In the genomic region with DNA sequence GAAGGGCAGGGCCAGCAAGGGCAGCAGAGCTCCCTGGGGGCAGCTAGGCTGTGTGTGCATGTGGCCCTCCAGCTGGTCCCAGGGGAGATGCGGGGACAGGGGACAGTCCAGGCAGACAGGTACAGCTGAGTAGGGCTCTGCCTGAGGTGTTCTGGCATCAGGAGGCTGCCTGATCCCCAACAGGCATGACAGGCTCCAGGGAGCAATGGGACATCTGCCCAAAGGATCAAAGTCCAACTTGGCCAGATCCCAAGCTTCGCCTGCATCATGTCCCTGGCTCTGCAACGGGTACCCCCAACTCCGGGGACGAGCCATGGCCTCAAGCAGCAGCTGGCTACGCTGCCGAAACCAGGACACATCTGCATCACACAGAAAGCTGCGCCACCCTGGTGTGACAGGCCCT, we compare ENCODE assay signal across 7 cellular contexts. TPM values are rescaled to one million over a fixed set of nuclear protein-coding genes. Genes with fewer than 3 reads are reported as not detected.
DNase-seq lines count a peak whose midpoint lies in the region; ATAC-seq and TF ChIP-seq lines count a peak whose summit lies in the region.

No MANE protein-coding gene starts in this region.

- no peak for ATAC-seq in GM19397 (IDR thresholded peaks at IDR 0.05; ENCODE audit: unreplicated experiment)
- ATAC-seq in GM21737 (IDR thresholded peaks at IDR 0.05; ENCODE audit: unreplicated experiment): no peak

- intact Hi-C loops in esophagus squamous epithelium (cut with DNase I): loop anchor here (5.0 kb wide), 1 partner anchor 34 kb away; a partner anchor contains a TSS

- TF ChIP-seq POLR2A in Peyer's patch (IDR thresholded peaks at IDR 0.05) (peak in 1 of 2 donors; percentile 32), esophagus squamous epithelium (IDR thresholded peaks at IDR 0.05) (no peak)

- H3F3A ChIP-seq in smooth muscle cell (ENCODE audit: low read depth): peaks cover 12% of the 10 kb centered on the region

- TF ChIP-seq CTCF in GM06990 (IDR thresholded peaks at IDR 0.05; ENCODE audit: insufficient read depth, low read length, poor library complexity, severe bottlenecking) (no peak), Peyer's patch (IDR thresholded peaks at IDR 0.05) (no peak), esophagus squamous epithelium (IDR thresholded peaks at IDR 0.05) (no peak), smooth muscle cell (IDR thresholded peaks at IDR 0.05; ENCODE audit: borderline replicate concordance, insufficient read depth, poor library complexity, severe bottlenecking) (no peak), GM10266 (IDR thresholded peaks at IDR 0.05; ENCODE audit: control insufficient read depth, insufficient read depth, low read depth, missing control alignments) (no peak)

- peaks cover 29% of the 10 kb centered on the region for H3K36me3 ChIP-seq in GM06990 (ENCODE audit: control insufficient read depth, insufficient read depth, low read length)
- peaks cover 0 to 23% (median 0%) of the 10 kb centered on the region in 3 donors for H3K36me3 ChIP-seq in Peyer's patch
- peaks cover 20 to 55% (median 20%) of the 10 kb centered on the region in 3 donors for H3K36me3 ChIP-seq in esophagus squamous epithelium
- no peaks in the 10 kb centered on the region for H3K36me3 ChIP-seq in smooth muscle cell (ENCODE audit: low read depth)

- H4K20me1 ChIP-seq in smooth muscle cell (ENCODE audit: low read depth): no peaks in the 10 kb centered on the region

- H3K79me2 ChIP-seq in smooth muscle cell (ENCODE audit: low read depth): peaks cover 37% of the 10 kb centered on the region

- H3K4me3 ChIP-seq in GM06990 (replicated peaks; ENCODE audit: low read depth, low read length) (peak overlapping the region; percentile 72; the same call in 1 of the 2 replicates), Peyer's patch (no peak overlapping the region), esophagus squamous epithelium (peak overlapping the region in 1 of 4 donors; percentile 75), smooth muscle cell (no peak overlapping the region)

- peaks cover 0 to 70% (median 40%) of the 10 kb centered on the region in 4 donors for H3K4me1 ChIP-seq in Peyer's patch
- H3K4me1 ChIP-seq in esophagus squamous epithelium: peaks cover 70 to 90% (median 73%) of the 10 kb centered on the region in 3 donors
- peaks cover 23% of the 10 kb centered on the region for H3K4me1 ChIP-seq in smooth muscle cell (ENCODE audit: low read depth)

- H3K9ac ChIP-seq in smooth muscle cell (ENCODE audit: low read depth): no peak overlapping the region

- WGBS in esophagus squamous epithelium, 2 donors: 48 to 50% methylated on average over 1 to 4 of the region's 8 CpGs
- 96% methylated on average over 8 of the region's 8 CpGs for WGBS in smooth muscle cell (ENCODE audit: low lambda C conversion rate)

- DNase-seq in GM06990 (ENCODE audit: extremely low read depth, insufficient read length) (no peak), Peyer's patch (peak in 2 of 3 donors; percentile 79 to 83), esophagus squamous epithelium (lab: John Stamatoyannopoulos, UW) (no peak), smooth muscle cell (lab: John Stamatoyannopoulos, UW; ENCODE audit: unreplicated experiment) (no peak), GM10266 (ENCODE audit: extremely low spot score) (no peak)

- no peak overlapping the region for H3K4me2 ChIP-seq in smooth muscle cell

- H3K27ac ChIP-seq in Peyer's patch (peak overlapping the region; percentile 93 to 100 (median 97)), esophagus squamous epithelium (peak overlapping the region; percentile 91 to 100 (median 99)), smooth muscle cell (ENCODE audit: low read depth) (peak overlapping the region; percentile 98)

- H3K9me3 ChIP-seq in Peyer's patch (no peaks in the 10 kb centered on the region), esophagus squamous epithelium (no peaks in the 10 kb centered on the region), smooth muscle cell (replicated peaks; ENCODE audit: low read depth) (no peaks in the 10 kb centered on the region)

- no peak overlapping the region for H2AFZ ChIP-seq in smooth muscle cell (ENCODE audit: low read depth)

- H3K27me3 ChIP-seq in GM06990 (replicated peaks; ENCODE audit: control insufficient read depth, insufficient read depth, low read length): no peaks in the 10 kb centered on the region
- no peaks in the 10 kb centered on the region for H3K27me3 ChIP-seq in Peyer's patch
- H3K27me3 ChIP-seq in esophagus squamous epithelium: no peaks in the 10 kb centered on the region
- H3K27me3 ChIP-seq in smooth muscle cell (ENCODE audit: low read depth): no peaks in the 10 kb centered on the region

RNA-seq across cellular contexts. Expression of a gene that starts 21.8 kb away (rescaled TPM):
- total RNA-seq in Peyer's patch (10 to 100 TPM in 1 of 4 donors, 1 to 10 TPM in 3; 2.6 to 13.2 (median 6.0) TPM), esophagus squamous epithelium (1 to 10 TPM; 4.8 to 8.9 (median 7.1) TPM), smooth muscle cell (4.0 and 5.5 TPM in 2 replicates)
- polyA plus RNA-seq in smooth muscle cell: 5.7 and 7.3 TPM in 2 replicates

RNA-seq across cellular contexts. Expression of a gene that starts 28.3 kb away (rescaled TPM):
- total RNA-seq in Peyer's patch: 100 to 1,000 TPM; 142 to 246 (median 153) TPM
- total RNA-seq in esophagus squamous epithelium: 100 to 1,000 TPM; 293 to 431 (median 357) TPM
- total RNA-seq in smooth muscle cell: 310 and 343 TPM in 2 replicates
- polyA plus RNA-seq in smooth muscle cell: 491 and 511 TPM in 2 replicates

RNA-seq across cellular contexts. Expression of a gene that starts 28.4 kb away (rescaled TPM):
- 10 to 100 TPM in 1 of 4 donors, 1 to 10 TPM in 3; 7.4 to 13.1 (median 9.1) TPM for total RNA-seq in Peyer's patch
- 10 to 100 TPM; 15.1 to 31.3 (median 18.2) TPM for total RNA-seq in esophagus squamous epithelium
- total RNA-seq in smooth muscle cell: 9.0 and 20.7 TPM in 2 replicates
- 17.8 and 18.3 TPM in 2 replicates for polyA plus RNA-seq in smooth muscle cell

RNA-seq across cellular contexts. Expression of a gene that starts 35.6 kb away (rescaled TPM):
- total RNA-seq in Peyer's patch (100 to 1,000 TPM in 3 of 4 donors, 10 to 100 TPM in 1; 60.2 to 149 (median 110) TPM), esophagus squamous epithelium (100 to 1,000 TPM in 2 of 4 donors, 10 to 100 TPM in 2; 71.8 to 138 (median 115) TPM), smooth muscle cell (111 and 124 TPM in 2 replicates)
- polyA plus RNA-seq in smooth muscle cell: 297 and 333 TPM in 2 replicates

RNA-seq across cellular contexts. Expression of a gene that starts 38.4 kb away (rescaled TPM):
- total RNA-seq in Peyer's patch (100 to 1,000 TPM; 150 to 455 (median 312) TPM), esophagus squamous epithelium (100 to 1,000 TPM in 3 of 4 donors, 10 to 100 TPM in 1; 57.7 to 215 (median 128) TPM), smooth muscle cell (24.7 and 26.9 TPM in 2 replicates)
- 15.5 and 27.5 TPM in 2 replicates for polyA plus RNA-seq in smooth muscle cell

Comparison
In these comparisons a context has a peak if more than half of its experiments do, and no peak if none do; other contexts are left out.
1. DNase-seq: peak in Peyer's patch (2 of 3); none in GM06990 (single experiment), esophagus squamous epithelium (single experiment), smooth muscle cell (single experiment) and GM10266 (single experiment).
2. Peak in every context shown above with its lines, with median percentiles within 50 percentile points of each other: H3K27ac ChIP-seq.